ENCODE assay signal across 19 cellular contexts in genomic region chr9:89759563-89759962, GRCh38.
A peak's percentile ranks its signal among the peaks of the same experiment; 100 is the strongest.
DNase-seq lines count a peak whose midpoint lies in the region; ATAC-seq and TF ChIP-seq lines count a peak whose summit lies in the region.
"Had no signal": no experiment of that assay in that cellular context is flagged by ENCODE, and none has a peak within 500 bp of the region (broad histone marks: within the 10 kb centered on the region; RNA-seq: fewer than 3 reads in every experiment).

No MANE protein-coding gene starts in this region.

- intact Hi-C loops in posterior vena cava (cut with DNase I): no loop called here

- H3F3A ChIP-seq in GM23338 (replicated peaks; ENCODE audit: low read depth): no peaks in the 10 kb centered on the region

- no peak overlapping the region for H3K27ac ChIP-seq in GM23338 (ENCODE audit: low read depth)
- H3K27ac ChIP-seq: HL-60 had no signal

- H3K4me1 Mint-ChIP-seq in GM23338: no peaks in the 10 kb centered on the region
- H3K4me1 Mint-ChIP-seq: activated naive CD4-positive, alpha-beta T cell treated with anti-CD3 and anti-CD28 coated beads, Interleukin-2, amount 10 ng/mL, durations not matched to agents 7 days and 5 days; WTC11 had no signal

- no peaks in the 10 kb centered on the region for H4K20me1 ChIP-seq in GM23338 (replicated peaks; ENCODE audit: insufficient read depth)

- no peak overlapping the region for H3K27ac Mint-ChIP-seq in GM23338
- H3K27ac Mint-ChIP-seq: activated CD4-positive, alpha-beta memory T cell treated with anti-CD3 and anti-CD28 coated beads, Interleukin-2, amount 10 ng/mL, durations not matched to agents 7 days and 5 days; activated naive CD4-positive, alpha-beta T cell treated with anti-CD3 and anti-CD28 coated beads, Interleukin-2, amount 10 ng/mL, durations not matched to agents 7 days and 5 days; HFFc6; T-helper 1 cell treated with Interleukin-12 subunit alpha and Interleukin-12 subunit beta and Interleukin-4 antibody, amounts not matched to agents 30 μg/mL and 1 μg/mL, for 36 hours; WTC11 had no signal

- no peak overlapping the region for H3K4me2 ChIP-seq in GM23338

- DNase-seq in SIG-M5 treated with dmso at 0.1 percent for 504 hours (lab: John Stamatoyannopoulos, UW; ENCODE audit: unreplicated experiment) (peak; percentile 36), SIG-M5 (lab: John Stamatoyannopoulos, UW) (no peak), NCI-H1417 treated with DMSO at 0.1 percent for 48 hours (lab: John Stamatoyannopoulos, UW) (peak; percentile 91), NCI-H510A treated with DMSO at 0.1 percent for 48 hours (lab: John Stamatoyannopoulos, UW) (peak; percentile 93), posterior vena cava (ENCODE audit: low spot score) (peak; percentile 28), GM23338 (ENCODE audit: low spot score) (no peak), DMS 273 treated with DMSO at 0.1 percent for 48 hours (lab: John Stamatoyannopoulos, UW) (no peak)
- DNase-seq in stimulated activated CD4-positive, alpha-beta T cell treated with anti-CD3 and anti-CD28 coated beads, Interleukin-2, amount 100 ng/mL, for 48 hours: no peak
- DNase-seq: activated CD4-positive, alpha-beta memory T cell treated with anti-CD3 and anti-CD28 coated beads, Interleukin-2, amount 10 ng/mL, durations not matched to agents 7 days and 5 days; activated naive CD4-positive, alpha-beta T cell treated with anti-CD3 and anti-CD28 coated beads, Interleukin-2, amount 10 ng/mL, durations not matched to agents 7 days and 5 days; activated T-cell treated with anti-CD3 and anti-CD28 coated beads, Interleukin-2, amount 50 U/mL, for 1 hour; DND-41; effector CD8-positive, alpha-beta T cell; HFFc6; left ventricle myocardium superior; NCI-H226 had no signal

- no peaks in the 10 kb centered on the region for H3K9me2 ChIP-seq in GM23338 (ENCODE audit: insufficient read depth)

- no peak overlapping the region for H2AFZ ChIP-seq in GM23338

- TF ChIP-seq CTCF in GM23338 (conservative IDR thresholded peaks at IDR 0.05; ENCODE audit: low read depth in 2 of 2): no peak

- no peaks in the 10 kb centered on the region for H3K36me3 ChIP-seq in GM23338 (ENCODE audit: insufficient read depth)

- H3K36me3 Mint-ChIP-seq in GM23338 (ENCODE audit: low read depth): no peaks in the 10 kb centered on the region
- H3K36me3 Mint-ChIP-seq: activated naive CD4-positive, alpha-beta T cell treated with anti-CD3 and anti-CD28 coated beads, Interleukin-2, amount 10 ng/mL, durations not matched to agents 7 days and 5 days; WTC11 had no signal

- H3K4me1 ChIP-seq in GM23338 (ENCODE audit: insufficient read depth): no peaks in the 10 kb centered on the region

- H3K27me3 ChIP-seq in GM23338 (ENCODE audit: insufficient read depth): no peaks in the 10 kb centered on the region

- no peak for ATAC-seq in GM23338
- ATAC-seq: left ventricle myocardium superior, WTC11 had no signal

- H3K9me3 Mint-ChIP-seq in GM23338: no peaks in the 10 kb centered on the region; the same call in 2 of the 3 replicates
- H3K9me3 Mint-ChIP-seq: activated CD4-positive, alpha-beta memory T cell treated with anti-CD3 and anti-CD28 coated beads, Interleukin-2, amount 10 ng/mL, durations not matched to agents 7 days and 5 days; activated naive CD4-positive, alpha-beta T cell treated with anti-CD3 and anti-CD28 coated beads, Interleukin-2, amount 10 ng/mL, durations not matched to agents 7 days and 5 days; T-helper 1 cell treated with Interleukin-12 subunit alpha and Interleukin-12 subunit beta and Interleukin-4 antibody, amounts not matched to agents 30 μg/mL and 1 μg/mL, for 36 hours; WTC11 had no signal

- H3K4me3 Mint-ChIP-seq in GM23338: no peak overlapping the region
- H3K4me3 Mint-ChIP-seq: activated CD4-positive, alpha-beta memory T cell treated with anti-CD3 and anti-CD28 coated beads, Interleukin-2, amount 10 ng/mL, durations not matched to agents 7 days and 5 days; activated naive CD4-positive, alpha-beta T cell treated with anti-CD3 and anti-CD28 coated beads, Interleukin-2, amount 10 ng/mL, durations not matched to agents 7 days and 5 days; HFFc6; T-helper 1 cell treated with Interleukin-12 subunit alpha and Interleukin-12 subunit beta and Interleukin-4 antibody, amounts not matched to agents 30 μg/mL and 1 μg/mL, for 36 hours; WTC11 had no signal

- H3K79me2 ChIP-seq in GM23338 (replicated peaks; ENCODE audit: insufficient read depth): no peaks in the 10 kb centered on the region

- H3K27me3 Mint-ChIP-seq in GM23338 (ENCODE audit: insufficient read depth, low read depth, poor library complexity): no peaks in the 10 kb centered on the region

- H3K4me3 ChIP-seq in GM23338: no peak overlapping the region

TF ChIP-seq in GM23338, 12 proteins besides CTCF, POLR2A, EP300 and RAD21 (continues in another document):
- TF ChIP-seq EZH2 (IDR thresholded peaks at IDR 0.05; ENCODE audit: low read depth, unreplicated experiment) (no peak), POLR2AphosphoS5 (IDR thresholded peaks at IDR 0.05; ENCODE audit: low read depth) (no peak), ZNF331 (CRISPR knock-in tag; IDR thresholded peaks at IDR 0.05; ENCODE audit: low read depth) (no peak), CREB1 (CRISPR knock-in tag; IDR thresholded peaks at IDR 0.05; ENCODE audit: low read depth) (no peak), ETS1 (IDR thresholded peaks at IDR 0.05) (no peak), STAT1 (IDR thresholded peaks at IDR 0.05; ENCODE audit: unreplicated experiment) (no peak), JUNB (IDR thresholded peaks at IDR 0.05; ENCODE audit: unreplicated experiment) (no peak), ZNF114 (CRISPR knock-in tag; IDR thresholded peaks at IDR 0.05) (no peak), EZH2phosphoT487 (IDR thresholded peaks at IDR 0.05; ENCODE audit: unreplicated experiment) (no peak), NANOG (IDR thresholded peaks at IDR 0.05; ENCODE audit: borderline replicate concordance) (no peak), REST (IDR thresholded peaks at IDR 0.05; ENCODE audit: unreplicated experiment) (no peak)

Comparison
In these comparisons a context has a peak if more than half of its experiments do, and no peak if none do; other contexts are left out.
1. DNase-seq: peak in SIG-M5 treated with dmso at 0.1 percent for 504 hours (single experiment), NCI-H1417 treated with DMSO at 0.1 percent for 48 hours (single experiment), NCI-H510A treated with DMSO at 0.1 percent for 48 hours (single experiment) and posterior vena cava (single experiment); none in SIG-M5 (single experiment), GM23338 (single experiment), stimulated activated CD4-positive, alpha-beta T cell treated with anti-CD3 and anti-CD28 coated beads, Interleukin-2, amount 100 ng/mL, for 48 hours (0 of 2) and DMS 273 treated with DMSO at 0.1 percent for 48 hours (single experiment).